In genomic region chr6:119156742-119157494, GRCh38 we compare ENCODE assay signal across 23 cellular contexts.
"Had no signal": no experiment of that assay in that cellular context is flagged by ENCODE, and none has a peak within 500 bp of the region (broad histone marks: within the 10 kb centered on the region; RNA-seq: fewer than 3 reads in every experiment).

No MANE protein-coding gene starts in this region.

- H3K4me3 ChIP-seq: right lobe of liver, stomach, transverse colon, uterus had no signal

- H3K27me3 ChIP-seq: right lobe of liver, stomach, transverse colon, uterus had no signal

- H3K4me3 Mint-ChIP-seq: activated B cell treated with CpG ODN at 0.5 μM for 24 hours; activated CD4-positive, alpha-beta memory T cell treated with anti-CD3 and anti-CD28 coated beads, Interleukin-2, amount 10 ng/mL, durations not matched to agents 7 days and 5 days; activated CD8-positive, alpha-beta memory T cell treated with anti-CD3 and anti-CD28 coated beads, Interleukin-2, amount 10 ng/mL, durations not matched to agents 7 days and 5 days; activated naive CD8-positive, alpha-beta T cell treated with anti-CD3 and anti-CD28 coated beads, Interleukin-2, amount 50 U/mL, for 24 hours; nephron; stimulated activated memory B cell treated with anti-CD40 and anti-IgM and Interleukin-4, amounts not matched to agents 10 μg/mL and 1 μg/mL and 100 μg/mL, for 72 hours had no signal

- H3K36me3 ChIP-seq: right lobe of liver, stomach, transverse colon, uterus had no signal

- H3K4me1 Mint-ChIP-seq: activated B cell treated with CpG ODN at 0.5 μM for 24 hours; activated naive CD8-positive, alpha-beta T cell treated with anti-CD3 and anti-CD28 coated beads, Interleukin-2, amount 50 U/mL, for 24 hours; stimulated activated memory B cell treated with anti-CD40 and anti-IgM and Interleukin-4, amounts not matched to agents 10 μg/mL and 1 μg/mL and 100 μg/mL, for 72 hours had no signal

- H3K27ac Mint-ChIP-seq: activated B cell treated with CpG ODN at 0.5 μM for 24 hours; activated CD4-positive, alpha-beta memory T cell treated with anti-CD3 and anti-CD28 coated beads, Interleukin-2, amount 10 ng/mL, durations not matched to agents 7 days and 5 days; activated CD8-positive, alpha-beta memory T cell treated with anti-CD3 and anti-CD28 coated beads, Interleukin-2, amount 10 ng/mL, durations not matched to agents 7 days and 5 days; activated naive CD8-positive, alpha-beta T cell treated with anti-CD3 and anti-CD28 coated beads, Interleukin-2, amount 50 U/mL, for 24 hours; nephron; stimulated activated memory B cell treated with anti-CD40 and anti-IgM and Interleukin-4, amounts not matched to agents 10 μg/mL and 1 μg/mL and 100 μg/mL, for 72 hours had no signal

- H3K9me3 ChIP-seq: right lobe of liver, stomach, transverse colon, uterus had no signal

- H3K27ac ChIP-seq: parathyroid adenoma, right lobe of liver, uterus had no signal

- DNase-seq: activated B cell treated with CpG ODN at 0.5 μM for 24 hours; activated CD4-positive, alpha-beta memory T cell treated with anti-CD3 and anti-CD28 coated beads, Interleukin-2, amount 10 ng/mL, durations not matched to agents 7 days and 5 days; activated CD4-positive, alpha-beta T cell treated with anti-CD3 and anti-CD28 coated beads for 4 hours; activated CD8-positive, alpha-beta memory T cell treated with anti-CD3 and anti-CD28 coated beads, Interleukin-2, amount 10 ng/mL, durations not matched to agents 7 days and 5 days; activated effector memory CD4-positive, alpha-beta T cell treated with anti-CD3 and anti-CD28 coated beads, Interleukin-2, amount 50 U/mL, for 16 hours; activated naive CD4-positive, alpha-beta T cell treated with anti-CD3 and anti-CD28 coated beads, Interleukin-2, amount 50 U/mL, for 16 hours; activated naive CD8-positive, alpha-beta T cell treated with anti-CD3 and anti-CD28 coated beads, Interleukin-2, amount 50 U/mL, for 24 hours; activated T-cell treated with anti-CD3 and anti-CD28 coated beads for 4 hours; effector CD4-positive, alpha-beta T cell; erythroblast; foreskin melanocyte; kidney; mammary epithelial cell; right lobe of liver; small intestine; stimulated activated CD4-positive, alpha-beta T cell treated with anti-CD3 and anti-CD28 coated beads, Interleukin-15, amount 100 ng/mL, for 24 hours; stomach; T-helper 9 cell; transverse colon; uterus had no signal

- H3K4me1 ChIP-seq: parathyroid adenoma, right lobe of liver, uterus had no signal

- H3K36me3 Mint-ChIP-seq: activated CD8-positive, alpha-beta memory T cell treated with anti-CD3 and anti-CD28 coated beads, Interleukin-2, amount 10 ng/mL, durations not matched to agents 7 days and 5 days; stimulated activated memory B cell treated with anti-CD40 and anti-IgM and Interleukin-4, amounts not matched to agents 10 μg/mL and 1 μg/mL and 100 μg/mL, for 72 hours had no signal

- H3K9me3 Mint-ChIP-seq: activated B cell treated with CpG ODN at 0.5 μM for 24 hours; activated CD4-positive, alpha-beta memory T cell treated with anti-CD3 and anti-CD28 coated beads, Interleukin-2, amount 10 ng/mL, durations not matched to agents 7 days and 5 days; activated naive CD8-positive, alpha-beta T cell treated with anti-CD3 and anti-CD28 coated beads, Interleukin-2, amount 50 U/mL, for 24 hours; nephron; stimulated activated memory B cell treated with anti-CD40 and anti-IgM and Interleukin-4, amounts not matched to agents 10 μg/mL and 1 μg/mL and 100 μg/mL, for 72 hours had no signal
